Comparison of ENCODE assay signal across 11 cellular contexts in the genomic region with DNA sequence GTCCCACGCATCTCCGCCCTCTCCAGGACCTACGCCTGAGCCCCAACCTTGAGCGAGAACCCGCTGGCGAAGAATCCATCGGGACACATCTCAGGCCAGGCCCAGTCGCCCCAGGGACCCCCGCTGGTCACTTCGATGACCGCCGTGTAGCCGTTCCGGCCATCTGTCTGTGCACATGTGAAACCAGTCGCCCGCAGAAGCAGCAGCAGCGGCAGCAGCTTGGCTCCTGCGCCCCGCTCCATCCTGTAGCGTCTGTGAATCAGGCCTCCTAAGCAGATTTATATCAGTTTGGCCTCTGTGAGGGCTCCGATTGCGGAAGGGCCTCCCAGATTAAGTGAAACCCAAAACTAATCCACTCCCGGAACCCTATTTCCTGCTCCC. TPM values are rescaled to one million over a fixed set of nuclear protein-coding genes. Genes with fewer than 3 reads are reported as not detected.
DNase-seq lines count a peak whose midpoint lies in the region; ATAC-seq and TF ChIP-seq lines count a peak whose summit lies in the region.
"Had no signal": no experiment of that assay in that cellular context is flagged by ENCODE, and none has a peak within 500 bp of the region (broad histone marks: within the 10 kb centered on the region; RNA-seq: fewer than 3 reads in every experiment).

Gene VMO1 (minus strand): TSS at position 254 of the 381 bp plus-strand sequence. CDS start 12 bp downstream, at position 242.

- H3K4me1 ChIP-seq in HEK293 (ENCODE audit: control insufficient read depth, insufficient read depth, low read length): peaks cover 4% of the 10 kb centered on the region

- H3K36me3 ChIP-seq in HEK293 (ENCODE audit: control insufficient read depth in 2 of 2, insufficient read depth in 1 of 2, low read length in 2 of 2): no peaks in the 10 kb centered on the region
- H3K36me3 ChIP-seq: left lung had no signal

- no peaks in the 10 kb centered on the region for H3K9me3 ChIP-seq in HEK293 (ENCODE audit: control insufficient read depth, insufficient read depth, low read depth, low read length)
- H3K9me3 ChIP-seq: left lung had no signal

- no peaks in the 10 kb centered on the region for H3K36me3 Mint-ChIP-seq in naive B cell
- no peaks in the 10 kb centered on the region for H3K36me3 Mint-ChIP-seq in activated CD4-positive, alpha-beta T cell treated with anti-CD3 and anti-CD28 coated beads for 36 hours (ENCODE audit: low read depth)
- H3K36me3 Mint-ChIP-seq: stimulated activated memory B cell treated with anti-CD40 and anti-IgM and Interleukin-4, amounts not matched to agents 10 μg/mL and 1 μg/mL and 100 μg/mL, for 72 hours had no signal

- no peak within 1 kb of the TSS for H3K27ac ChIP-seq in HEK293 (ENCODE audit: extremely low read depth, low read depth, low read length)
- H3K27ac ChIP-seq: left lung had no signal

- POLR2A ChIA-PET in AG04449 (lab: Yijun Ruan, JAX): no interaction called here
- POLR2A ChIA-PET in HEK293 (lab: Yijun Ruan, JAX): no interaction called here
- POLR2A ChIA-PET in activated CD4-positive, alpha-beta T cell treated with anti-CD3 and anti-CD28 coated beads for 36 hours (lab: Charles Lee): no interaction called here

- ATAC-seq in naive B cell (ENCODE audit: low read depth in 2 of 2): no peak
- no peak for ATAC-seq in activated CD4-positive, alpha-beta T cell treated with anti-CD3 and anti-CD28 coated beads for 36 hours
- ATAC-seq in HG03457 (IDR thresholded peaks at IDR 0.05; ENCODE audit: unreplicated experiment): no peak
- ATAC-seq: left lung; stimulated activated memory B cell treated with anti-CD40 and anti-IgM and Interleukin-4, amounts not matched to agents 10 μg/mL and 1 μg/mL and 100 μg/mL, for 72 hours had no signal

- peak within 1 kb of the TSS in 1 of 6 donors; percentile 56 for H3K27ac Mint-ChIP-seq in naive B cell
- no peak within 1 kb of the TSS for H3K27ac Mint-ChIP-seq in activated CD4-positive, alpha-beta T cell treated with anti-CD3 and anti-CD28 coated beads for 36 hours
- H3K27ac Mint-ChIP-seq: stimulated activated memory B cell treated with anti-CD40 and anti-IgM and Interleukin-4, amounts not matched to agents 10 μg/mL and 1 μg/mL and 100 μg/mL, for 72 hours had no signal

- DNase-seq in AG04449 (ENCODE audit: low read depth, low spot score) (no peak), dermis blood vessel endothelial cell (peak; percentile 38), naive B cell (no peak), NOMO-1 treated with DMSO at 0.1 percent for 48 hours (lab: John Stamatoyannopoulos, UW; ENCODE audit: unreplicated experiment) (no peak)
- no peak for DNase-seq in activated CD4-positive, CD25-positive, alpha-beta regulatory T cell (lab: John Stamatoyannopoulos, UW)
- DNase-seq in activated CD4-positive, alpha-beta T cell treated with anti-CD3 and anti-CD28 coated beads for 36 hours: no peak
- DNase-seq: NCI-H526 had no signal

- H3K4me3 ChIP-seq in AG04449 (ENCODE audit: low read depth, low read length) (peak within 1 kb of the TSS; percentile 27), HEK293 (ENCODE audit: low read depth, low read length) (no peak within 1 kb of the TSS)

- intact Hi-C loops in activated CD4-positive, alpha-beta T cell treated with anti-CD3 and anti-CD28 coated beads for 36 hours (cut with DNase I, micrococcal nuclease): loop anchor here (5.0 kb wide), 3 partner anchors 54 to 144 kb away; partner anchors contain the start of genes ALOX15 (in 1 of the 2), CHRNE (in 1 of the 2) and MED11 (in 1 of the 2)

- peak within 1 kb of the TSS in 7 of 8 donors; percentile 53 to 80 (median 64) for H3K4me3 Mint-ChIP-seq in naive B cell
- H3K4me3 Mint-ChIP-seq in activated CD4-positive, alpha-beta T cell treated with anti-CD3 and anti-CD28 coated beads for 36 hours: no peak within 1 kb of the TSS
- H3K4me3 Mint-ChIP-seq: stimulated activated memory B cell treated with anti-CD40 and anti-IgM and Interleukin-4, amounts not matched to agents 10 μg/mL and 1 μg/mL and 100 μg/mL, for 72 hours had no signal

- H3K9me3 Mint-ChIP-seq in naive B cell: peaks cover 0 to 3% (median 0%) of the 10 kb centered on the region in 7 donors
- no peaks in the 10 kb centered on the region for H3K9me3 Mint-ChIP-seq in activated CD4-positive, alpha-beta T cell treated with anti-CD3 and anti-CD28 coated beads for 36 hours (ENCODE audit: low read depth)
- H3K9me3 Mint-ChIP-seq: stimulated activated memory B cell treated with anti-CD40 and anti-IgM and Interleukin-4, amounts not matched to agents 10 μg/mL and 1 μg/mL and 100 μg/mL, for 72 hours had no signal

- TF ChIP-seq CTCF in AG04449 (IDR thresholded peaks at IDR 0.05; ENCODE audit: insufficient read depth, low read length, missing control alignments) (no peak), HEK293 (tag by site-specific recombination; IDR thresholded peaks at IDR 0.05) (no peak)

- H3K27me3 Mint-ChIP-seq in naive B cell: peaks cover 47 to 71% (median 49%) of the 10 kb centered on the region in 3 donors
- peaks cover 56% of the 10 kb centered on the region for H3K27me3 Mint-ChIP-seq in activated CD4-positive, alpha-beta T cell treated with anti-CD3 and anti-CD28 coated beads for 36 hours

- CTCF ChIA-PET in AG04449 (lab: Yijun Ruan, JAX): interaction anchor here (1.0 to 8.9 kb wide), 11 partner anchors 10 to 275 kb away, joined by 3 to 154 read pairs (median 6); partner anchors contain the start of genes C17orf107, CHRNE, PSMB6 and TM4SF5
- CTCF ChIA-PET in HEK293 (lab: Yijun Ruan, JAX): interaction anchor here (0.5 to 1.9 kb wide), 7 partner anchors 10 to 396 kb away, joined by 3 to 6 read pairs (median 3); no protein-coding TSS in a partner anchor
- CTCF ChIA-PET in activated CD4-positive, alpha-beta T cell treated with anti-CD3 and anti-CD28 coated beads for 36 hours (lab: Charles Lee): interaction anchor here (1.0 kb wide), 1 partner anchor 45 kb away, joined by 4 read pairs; no protein-coding TSS in a partner anchor

- peaks cover 15 to 30% (median 23%) of the 10 kb centered on the region in 3 donors for H3K4me1 Mint-ChIP-seq in naive B cell
- H3K4me1 Mint-ChIP-seq in activated CD4-positive, alpha-beta T cell treated with anti-CD3 and anti-CD28 coated beads for 36 hours: peaks cover 22% of the 10 kb centered on the region

TF ChIP-seq in HEK293, 187 proteins besides CTCF, POLR2A, EP300 and RAD21:
- TF ChIP-seq, protein P1, sequence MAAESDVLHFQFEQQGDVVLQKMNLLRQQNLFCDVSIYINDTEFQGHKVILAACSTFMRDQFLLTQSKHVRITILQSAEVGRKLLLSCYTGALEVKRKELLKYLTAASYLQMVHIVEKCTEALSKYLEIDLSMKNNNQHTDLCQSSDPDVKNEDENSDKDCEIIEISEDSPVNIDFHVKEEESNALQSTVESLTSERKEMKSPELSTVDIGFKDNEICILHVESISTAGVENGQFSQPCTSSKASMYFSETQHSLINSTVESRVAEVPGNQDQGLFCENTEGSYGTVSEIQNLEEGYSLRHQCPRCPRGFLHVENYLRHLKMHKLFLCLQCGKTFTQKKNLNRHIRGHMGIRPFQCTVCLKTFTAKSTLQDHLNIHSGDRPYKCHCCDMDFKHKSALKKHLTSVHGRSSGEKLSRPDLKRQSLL (tag by site-specific recombination; IDR thresholded peaks at IDR 0.05): peak; percentile 69
- no peak for TF ChIP-seq RBAK (tag by site-specific recombination; IDR thresholded peaks at IDR 0.05)
- TF ChIP-seq ZNF549 (tag by site-specific recombination; IDR thresholded peaks at IDR 0.05): no peak

RNA-seq across cellular contexts. Expression of gene VMO1, which starts in this region (rescaled TPM):
- total RNA-seq in dermis blood vessel endothelial cell: 0.51 TPM in 1 of 2 replicates, not detected in the other
- not detected for polyA plus RNA-seq in naive B cell (ENCODE audit: low read depth in 6 of 6)
- under 1 TPM; 0.30 TPM for total RNA-seq in activated CD4-positive, alpha-beta T cell treated with anti-CD3 and anti-CD28 coated beads for 36 hours

Comparison
In these comparisons a context has a peak if more than half of its experiments do, and no peak if none do; other contexts are left out.
1. Peak in DNase-seq in dermis blood vessel endothelial cell; RNA of the gene not detected or under 1 TPM.